17 cellular contexts compared by ENCODE assay signal in genomic region chr2:55031505-55031904, GRCh38.
"Had no signal": no experiment of that assay in that cellular context is flagged by ENCODE, and none has a peak within 500 bp of the region (broad histone marks: within the 10 kb centered on the region; RNA-seq: fewer than 3 reads in every experiment).

No MANE protein-coding gene starts in this region.

- DNase-seq: activated CD4-positive, alpha-beta T cell treated with anti-CD3 and anti-CD28 coated beads, Interleukin-2, amount 50 U/mL, for 1 hour; activated CD8-positive, alpha-beta memory T cell treated with anti-CD3 and anti-CD28 coated beads for 24 hours; activated naive CD8-positive, alpha-beta T cell treated with anti-CD3 and anti-CD28 coated beads, Interleukin-2, amount 10 ng/mL, durations not matched to agents 7 days and 5 days; anterior cingulate cortex; dermis blood vessel endothelial cell; effector memory CD8-positive, alpha-beta T cell; foreskin melanocyte; heart right ventricle; left cardiac atrium; midbrain; ovary; stimulated activated CD4-positive, alpha-beta T cell treated with anti-CD3 and anti-CD28 coated beads, Interleukin-1b, Interleukin-23, amount 100 ng/mL, for 48 hours; stomach had no signal

- H3K4me3 ChIP-seq: heart right ventricle, lung, ovary, stomach, thoracic aorta had no signal

- H3K9me3 ChIP-seq: ovary, stomach had no signal

- H3K27me3 ChIP-seq: heart right ventricle, ovary, stomach had no signal

- H3K27ac ChIP-seq: epithelial cell of prostate, heart right ventricle, ovary, stomach, thoracic aorta had no signal

- ATAC-seq: effector memory CD8-positive, alpha-beta T cell; heart right ventricle; left cardiac atrium; sciatic nerve had no signal

- H3K36me3 ChIP-seq: ovary, stomach, thoracic aorta had no signal
